ENCODE assay signal across 15 cellular contexts in genomic region chr11:12413141-12414055, GRCh38. TPM values are rescaled to one million over a fixed set of nuclear protein-coding genes. Genes with fewer than 3 reads are reported as not detected.
DNase-seq lines count a peak whose midpoint lies in the region; ATAC-seq and TF ChIP-seq lines count a peak whose summit lies in the region.
"Had no signal": no experiment of that assay in that cellular context is flagged by ENCODE, and none has a peak within 500 bp of the region (broad histone marks: within the 10 kb centered on the region; RNA-seq: fewer than 3 reads in every experiment).

No MANE protein-coding gene starts in this region.

- 0 out of 2 replicates have a peak overlapping the region, but pooled peaks have one; percentile 26 for H3K27ac ChIP-seq in SK-N-MC
- peak overlapping the region in 3 of 4 donors; percentile 35 to 65 (median 61) for H3K27ac ChIP-seq in gastrocnemius medialis
- H3K27ac ChIP-seq: neutrophil had no signal

- H3K4me1 ChIP-seq in gastrocnemius medialis: peaks cover 34 to 35% of the 10 kb centered on the region in 2 donors

- TF ChIP-seq CTCF in gastrocnemius medialis (IDR thresholded peaks at IDR 0.05 in 4 of 5, conservative IDR thresholded peaks at IDR 0.05 in 1 of 5): no peak

- H3K9me3 ChIP-seq in SK-N-MC (ENCODE audit: low read depth, low read length): no peaks in the 10 kb centered on the region
- no peaks in the 10 kb centered on the region for H3K9me3 ChIP-seq in gastrocnemius medialis
- H3K9me3 ChIP-seq: neutrophil had no signal

- peak overlapping the region; percentile 39 for H3K9ac ChIP-seq in SK-N-MC (ENCODE audit: insufficient read length)

- no peaks in the 10 kb centered on the region for H3K27me3 ChIP-seq in gastrocnemius medialis

- in situ Hi-C loops in gastrocnemius medialis (cut with MboI; ENCODE audit: low sequenced_read_pairs in 4 of 4): loop anchor here (5.0 to 10.0 kb wide), 3 partner anchors 471 to 481 kb away; no protein-coding TSS in a partner anchor

- ATAC-seq in gastrocnemius medialis (peak; percentile 22 to 34), GM18867 (IDR thresholded peaks at IDR 0.05; ENCODE audit: unreplicated experiment) (no peak)
- ATAC-seq: effector memory CD8-positive, alpha-beta T cell had no signal

- TF ChIP-seq POLR2A in gastrocnemius medialis (IDR thresholded peaks at IDR 0.05): no peak

- DNase-seq in EH (ENCODE audit: low read depth): peak; percentile 70
- no peak for DNase-seq in SK-N-MC (ENCODE audit: low read depth, low spot score)
- peak; percentile 71 for DNase-seq in left kidney (ENCODE audit: low read depth, low spot score)
- peak in 1 of 2 donors; percentile 30 for DNase-seq in gastrocnemius medialis
- no peak for DNase-seq in kidney tubule cell (ENCODE audit: low spot score)
- DNase-seq in NOMO-1 (lab: John Stamatoyannopoulos, UW; ENCODE audit: unreplicated experiment in 2 of 2): no peak
- DNase-seq in cerebellum (ENCODE audit: low spot score): no peak
- DNase-seq: activated CD4-positive, alpha-beta T cell treated with anti-CD3 and anti-CD28 coated beads, Interleukin-2, amount 50 U/mL, for 1 hour; DMS79; effector memory CD8-positive, alpha-beta T cell; glutamatergic neuron; kidney; NCI-H510A had no signal

- H3K4me3 ChIP-seq in SK-N-MC: peak overlapping the region; percentile 17; the same call in 1 of the 2 replicates
- H3K4me3 ChIP-seq in gastrocnemius medialis: no peak overlapping the region

- H3K36me3 ChIP-seq in SK-N-MC (ENCODE audit: insufficient read depth, low read length) (no peaks in the 10 kb centered on the region), gastrocnemius medialis (no peaks in the 10 kb centered on the region)
- H3K36me3 ChIP-seq: neutrophil had no signal

- intact Hi-C loops in gastrocnemius medialis (cut with DNase I; ENCODE audit: low total_unique reads): loop anchor here (2.0 to 5.0 kb wide), 2 partner anchors 84 to 259 kb away; no protein-coding TSS in a partner anchor

RNA-seq across cellular contexts. Expression of gene PARVA, which starts 36.0 kb away (rescaled TPM):
- total RNA-seq in gastrocnemius medialis: 1 to 10 TPM; 4.4 to 9.7 (median 8.4) TPM
- total RNA-seq in cerebellum: 9.5 TPM

Comparison
In these comparisons a context has a peak if more than half of its experiments do, and no peak if none do; other contexts are left out.
1. DNase-seq: peak in EH (single experiment) and left kidney (single experiment); none in SK-N-MC (single experiment), kidney tubule cell (single experiment), NOMO-1 (0 of 2) and cerebellum (single experiment).